ENCODE assay signal across 1 cellular context in genomic region chr20:60749804-60750602, GRCh38.
TF ChIP-seq lines count a peak whose summit lies in the region.

No MANE protein-coding gene starts in this region.

TF ChIP-seq in H1, 55 proteins besides CTCF, POLR2A, EP300 and RAD21 (continued from another document):
- TF ChIP-seq, protein P1, sequence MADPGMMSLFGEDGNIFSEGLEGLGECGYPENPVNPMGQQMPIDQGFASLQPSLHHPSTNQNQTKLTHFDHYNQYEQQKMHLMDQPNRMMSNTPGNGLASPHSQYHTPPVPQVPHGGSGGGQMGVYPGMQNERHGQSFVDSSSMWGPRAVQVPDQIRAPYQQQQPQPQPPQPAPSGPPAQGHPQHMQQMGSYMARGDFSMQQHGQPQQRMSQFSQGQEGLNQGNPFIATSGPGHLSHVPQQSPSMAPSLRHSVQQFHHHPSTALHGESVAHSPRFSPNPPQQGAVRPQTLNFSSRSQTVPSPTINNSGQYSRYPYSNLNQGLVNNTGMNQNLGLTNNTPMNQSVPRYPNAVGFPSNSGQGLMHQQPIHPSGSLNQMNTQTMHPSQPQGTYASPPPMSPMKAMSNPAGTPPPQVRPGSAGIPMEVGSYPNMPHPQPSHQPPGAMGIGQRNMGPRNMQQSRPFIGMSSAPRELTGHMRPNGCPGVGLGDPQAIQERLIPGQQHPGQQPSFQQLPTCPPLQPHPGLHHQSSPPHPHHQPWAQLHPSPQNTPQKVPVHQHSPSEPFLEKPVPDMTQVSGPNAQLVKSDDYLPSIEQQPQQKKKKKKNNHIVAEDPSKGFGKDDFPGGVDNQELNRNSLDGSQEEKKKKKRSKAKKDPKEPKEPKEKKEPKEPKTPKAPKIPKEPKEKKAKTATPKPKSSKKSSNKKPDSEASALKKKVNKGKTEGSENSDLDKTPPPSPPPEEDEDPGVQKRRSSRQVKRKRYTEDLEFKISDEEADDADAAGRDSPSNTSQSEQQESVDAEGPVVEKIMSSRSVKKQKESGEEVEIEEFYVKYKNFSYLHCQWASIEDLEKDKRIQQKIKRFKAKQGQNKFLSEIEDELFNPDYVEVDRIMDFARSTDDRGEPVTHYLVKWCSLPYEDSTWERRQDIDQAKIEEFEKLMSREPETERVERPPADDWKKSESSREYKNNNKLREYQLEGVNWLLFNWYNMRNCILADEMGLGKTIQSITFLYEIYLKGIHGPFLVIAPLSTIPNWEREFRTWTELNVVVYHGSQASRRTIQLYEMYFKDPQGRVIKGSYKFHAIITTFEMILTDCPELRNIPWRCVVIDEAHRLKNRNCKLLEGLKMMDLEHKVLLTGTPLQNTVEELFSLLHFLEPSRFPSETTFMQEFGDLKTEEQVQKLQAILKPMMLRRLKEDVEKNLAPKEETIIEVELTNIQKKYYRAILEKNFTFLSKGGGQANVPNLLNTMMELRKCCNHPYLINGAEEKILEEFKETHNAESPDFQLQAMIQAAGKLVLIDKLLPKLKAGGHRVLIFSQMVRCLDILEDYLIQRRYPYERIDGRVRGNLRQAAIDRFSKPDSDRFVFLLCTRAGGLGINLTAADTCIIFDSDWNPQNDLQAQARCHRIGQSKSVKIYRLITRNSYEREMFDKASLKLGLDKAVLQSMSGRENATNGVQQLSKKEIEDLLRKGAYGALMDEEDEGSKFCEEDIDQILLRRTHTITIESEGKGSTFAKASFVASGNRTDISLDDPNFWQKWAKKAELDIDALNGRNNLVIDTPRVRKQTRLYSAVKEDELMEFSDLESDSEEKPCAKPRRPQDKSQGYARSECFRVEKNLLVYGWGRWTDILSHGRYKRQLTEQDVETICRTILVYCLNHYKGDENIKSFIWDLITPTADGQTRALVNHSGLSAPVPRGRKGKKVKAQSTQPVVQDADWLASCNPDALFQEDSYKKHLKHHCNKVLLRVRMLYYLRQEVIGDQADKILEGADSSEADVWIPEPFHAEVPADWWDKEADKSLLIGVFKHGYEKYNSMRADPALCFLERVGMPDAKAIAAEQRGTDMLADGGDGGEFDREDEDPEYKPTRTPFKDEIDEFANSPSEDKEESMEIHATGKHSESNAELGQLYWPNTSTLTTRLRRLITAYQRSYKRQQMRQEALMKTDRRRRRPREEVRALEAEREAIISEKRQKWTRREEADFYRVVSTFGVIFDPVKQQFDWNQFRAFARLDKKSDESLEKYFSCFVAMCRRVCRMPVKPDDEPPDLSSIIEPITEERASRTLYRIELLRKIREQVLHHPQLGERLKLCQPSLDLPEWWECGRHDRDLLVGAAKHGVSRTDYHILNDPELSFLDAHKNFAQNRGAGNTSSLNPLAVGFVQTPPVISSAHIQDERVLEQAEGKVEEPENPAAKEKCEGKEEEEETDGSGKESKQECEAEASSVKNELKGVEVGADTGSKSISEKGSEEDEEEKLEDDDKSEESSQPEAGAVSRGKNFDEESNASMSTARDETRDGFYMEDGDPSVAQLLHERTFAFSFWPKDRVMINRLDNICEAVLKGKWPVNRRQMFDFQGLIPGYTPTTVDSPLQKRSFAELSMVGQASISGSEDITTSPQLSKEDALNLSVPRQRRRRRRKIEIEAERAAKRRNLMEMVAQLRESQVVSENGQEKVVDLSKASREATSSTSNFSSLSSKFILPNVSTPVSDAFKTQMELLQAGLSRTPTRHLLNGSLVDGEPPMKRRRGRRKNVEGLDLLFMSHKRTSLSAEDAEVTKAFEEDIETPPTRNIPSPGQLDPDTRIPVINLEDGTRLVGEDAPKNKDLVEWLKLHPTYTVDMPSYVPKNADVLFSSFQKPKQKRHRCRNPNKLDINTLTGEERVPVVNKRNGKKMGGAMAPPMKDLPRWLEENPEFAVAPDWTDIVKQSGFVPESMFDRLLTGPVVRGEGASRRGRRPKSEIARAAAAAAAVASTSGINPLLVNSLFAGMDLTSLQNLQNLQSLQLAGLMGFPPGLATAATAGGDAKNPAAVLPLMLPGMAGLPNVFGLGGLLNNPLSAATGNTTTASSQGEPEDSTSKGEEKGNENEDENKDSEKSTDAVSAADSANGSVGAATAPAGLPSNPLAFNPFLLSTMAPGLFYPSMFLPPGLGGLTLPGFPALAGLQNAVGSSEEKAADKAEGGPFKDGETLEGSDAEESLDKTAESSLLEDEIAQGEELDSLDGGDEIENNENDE (IDR thresholded peaks at IDR 0.05; ENCODE audit: insufficient replicate concordance, low read length), result no peak
- TF ChIP-seq, protein P2, sequence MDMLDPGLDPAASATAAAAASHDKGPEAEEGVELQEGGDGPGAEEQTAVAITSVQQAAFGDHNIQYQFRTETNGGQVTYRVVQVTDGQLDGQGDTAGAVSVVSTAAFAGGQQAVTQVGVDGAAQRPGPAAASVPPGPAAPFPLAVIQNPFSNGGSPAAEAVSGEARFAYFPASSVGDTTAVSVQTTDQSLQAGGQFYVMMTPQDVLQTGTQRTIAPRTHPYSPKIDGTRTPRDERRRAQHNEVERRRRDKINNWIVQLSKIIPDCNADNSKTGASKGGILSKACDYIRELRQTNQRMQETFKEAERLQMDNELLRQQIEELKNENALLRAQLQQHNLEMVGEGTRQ (IDR thresholded peaks at IDR 0.05; ENCODE audit: low read length), result no peak
- no peak for TF ChIP-seq POU5F1 (IDR thresholded peaks at IDR 0.05; ENCODE audit: low read depth, low read length)
- TF ChIP-seq YY1 (IDR thresholded peaks at IDR 0.05; ENCODE audit: low read depth, low read length), result 0 out of 2 replicates have a peak, but pooled peaks have one; percentile 52
